ENCODE assay signal across 1 cellular context in genomic region chr11:31509412-31510345, GRCh38.
TF ChIP-seq lines count a peak whose summit lies in the region.

A gene with protein sequence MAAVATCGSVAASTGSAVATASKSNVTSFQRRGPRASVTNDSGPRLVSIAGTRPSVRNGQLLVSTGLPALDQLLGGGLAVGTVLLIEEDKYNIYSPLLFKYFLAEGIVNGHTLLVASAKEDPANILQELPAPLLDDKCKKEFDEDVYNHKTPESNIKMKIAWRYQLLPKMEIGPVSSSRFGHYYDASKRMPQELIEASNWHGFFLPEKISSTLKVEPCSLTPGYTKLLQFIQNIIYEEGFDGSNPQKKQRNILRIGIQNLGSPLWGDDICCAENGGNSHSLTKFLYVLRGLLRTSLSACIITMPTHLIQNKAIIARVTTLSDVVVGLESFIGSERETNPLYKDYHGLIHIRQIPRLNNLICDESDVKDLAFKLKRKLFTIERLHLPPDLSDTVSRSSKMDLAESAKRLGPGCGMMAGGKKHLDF (plus strand): TSS chr11:31509767. CDS start chr11:31509785, 18 bp downstream.
A gene with protein sequence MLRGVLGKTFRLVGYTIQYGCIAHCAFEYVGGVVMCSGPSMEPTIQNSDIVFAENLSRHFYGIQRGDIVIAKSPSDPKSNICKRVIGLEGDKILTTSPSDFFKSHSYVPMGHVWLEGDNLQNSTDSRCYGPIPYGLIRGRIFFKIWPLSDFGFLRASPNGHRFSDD (minus strand): TSS chr11:31509622. CDS start chr11:31463276, 46,346 bp downstream.

TF ChIP-seq in H1, 55 proteins besides CTCF, POLR2A, EP300 and RAD21:
- peak in 1 of 2 experiments; percentile 88; a peak in 2 of 4 replicates for TF ChIP-seq SIN3A (conservative IDR thresholded peaks at IDR 0.05 in 1 of 2, IDR thresholded peaks at IDR 0.05 in 1 of 2; ENCODE audit: low read depth in 1 of 2, low read length in 2 of 2)
- TF ChIP-seq, protein P1, sequence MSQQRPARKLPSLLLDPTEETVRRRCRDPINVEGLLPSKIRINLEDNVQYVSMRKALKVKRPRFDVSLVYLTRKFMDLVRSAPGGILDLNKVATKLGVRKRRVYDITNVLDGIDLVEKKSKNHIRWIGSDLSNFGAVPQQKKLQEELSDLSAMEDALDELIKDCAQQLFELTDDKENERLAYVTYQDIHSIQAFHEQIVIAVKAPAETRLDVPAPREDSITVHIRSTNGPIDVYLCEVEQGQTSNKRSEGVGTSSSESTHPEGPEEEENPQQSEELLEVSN (IDR thresholded peaks at IDR 0.05) = peak; percentile 86
- TF ChIP-seq SP1 (IDR thresholded peaks at IDR 0.05; ENCODE audit: low read depth, low read length) = peak; percentile 97
- TF ChIP-seq SRF (IDR thresholded peaks at IDR 0.05; ENCODE audit: low read depth, low read length) = no peak
- TF ChIP-seq TBP (IDR thresholded peaks at IDR 0.05; ENCODE audit: low read depth, low read length) = peak; percentile 86
- no peak for TF ChIP-seq CHD1 (IDR thresholded peaks at IDR 0.05; ENCODE audit: low read depth, low read length)
- no peak for TF ChIP-seq CBX5 (IDR thresholded peaks at IDR 0.05; ENCODE audit: low read depth, low read length)
- 0 out of 2 replicates have a peak, but pooled peaks have one; percentile 35 for TF ChIP-seq BRCA1 (IDR thresholded peaks at IDR 0.05; ENCODE audit: low read depth, low read length)
- no peak for TF ChIP-seq ZNF274 (IDR thresholded peaks at IDR 0.05; ENCODE audit: borderline replicate concordance, extremely low read depth, low read length)
- peak; percentile 49; the same call in 1 of the 2 replicates for TF ChIP-seq ATF2 (IDR thresholded peaks at IDR 0.05; ENCODE audit: low read length)
- TF ChIP-seq KDM1A (IDR thresholded peaks at IDR 0.05; ENCODE audit: borderline replicate concordance, low read length) = no peak
- no peak for TF ChIP-seq MAFK (IDR thresholded peaks at IDR 0.05; ENCODE audit: low read depth, low read length)
- TF ChIP-seq KDM5A (IDR thresholded peaks at IDR 0.05; ENCODE audit: low read length) = peak; percentile 92
- TF ChIP-seq SAP30 (IDR thresholded peaks at IDR 0.05; ENCODE audit: insufficient read depth, insufficient replicate concordance, low read length) = no peak
- TF ChIP-seq TEAD4 (IDR thresholded peaks at IDR 0.05; ENCODE audit: low read depth, low read length) = peak; percentile 4; the same call in 1 of the 2 replicates
- TF ChIP-seq SIX5 (IDR thresholded peaks at IDR 0.05; ENCODE audit: low read depth, low read length) = no peak
- 0 out of 2 replicates have a peak, but pooled peaks have one; percentile 3 for TF ChIP-seq JUND (IDR thresholded peaks at IDR 0.05; ENCODE audit: low read length)
- TF ChIP-seq TAF7 (optimal IDR thresholded peaks at IDR 0.05; ENCODE audit: borderline replicate concordance, low read depth, low read length) = peak; percentile 77
- peak; percentile 81 for TF ChIP-seq KDM4A (IDR thresholded peaks at IDR 0.05; ENCODE audit: low read depth, low read length, severe bottlenecking)
- TF ChIP-seq SP4 (IDR thresholded peaks at IDR 0.05; ENCODE audit: low read length) = no peak
- no peak for TF ChIP-seq NRF1 (IDR thresholded peaks at IDR 0.05; ENCODE audit: low read depth, low read length)
- TF ChIP-seq CBX8 (IDR thresholded peaks at IDR 0.05; ENCODE audit: borderline replicate concordance, low read depth, low read length) = no peak
- no peak for TF ChIP-seq TCF12 (IDR thresholded peaks at IDR 0.05; ENCODE audit: low read depth, low read length)
- TF ChIP-seq RBBP5 (IDR thresholded peaks at IDR 0.05; ENCODE audit: borderline replicate concordance, low read depth, low read length) = peak; percentile 93
- TF ChIP-seq POLR2AphosphoS5 (IDR thresholded peaks at IDR 0.05; ENCODE audit: low read depth, low read length) = peak; percentile 90
- TF ChIP-seq BACH1 (IDR thresholded peaks at IDR 0.05; ENCODE audit: low read length) = no peak
- peak; percentile 68 for TF ChIP-seq SP2 (IDR thresholded peaks at IDR 0.05; ENCODE audit: low read length)
- no peak for TF ChIP-seq ATF3 (IDR thresholded peaks at IDR 0.05; ENCODE audit: insufficient read depth, low read depth, low read length)
- TF ChIP-seq MAX (IDR thresholded peaks at IDR 0.05) = peak; percentile 93
- TF ChIP-seq, protein P2, sequence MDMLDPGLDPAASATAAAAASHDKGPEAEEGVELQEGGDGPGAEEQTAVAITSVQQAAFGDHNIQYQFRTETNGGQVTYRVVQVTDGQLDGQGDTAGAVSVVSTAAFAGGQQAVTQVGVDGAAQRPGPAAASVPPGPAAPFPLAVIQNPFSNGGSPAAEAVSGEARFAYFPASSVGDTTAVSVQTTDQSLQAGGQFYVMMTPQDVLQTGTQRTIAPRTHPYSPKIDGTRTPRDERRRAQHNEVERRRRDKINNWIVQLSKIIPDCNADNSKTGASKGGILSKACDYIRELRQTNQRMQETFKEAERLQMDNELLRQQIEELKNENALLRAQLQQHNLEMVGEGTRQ (IDR thresholded peaks at IDR 0.05; ENCODE audit: low read length) = no peak
- TF ChIP-seq EGR1 (IDR thresholded peaks at IDR 0.05; ENCODE audit: borderline replicate concordance, low read depth, low read length) = no peak
- peak; percentile 86 for TF ChIP-seq CHD2 (IDR thresholded peaks at IDR 0.05; ENCODE audit: low read length)
- peak; percentile 96 for TF ChIP-seq ASH2L (IDR thresholded peaks at IDR 0.05; ENCODE audit: low read length)
- TF ChIP-seq RFX5 (IDR thresholded peaks at IDR 0.05; ENCODE audit: borderline replicate concordance, low read depth, low read length) = peak; percentile 66; the same call in 1 of the 2 replicates
- no peak for TF ChIP-seq CEBPB (IDR thresholded peaks at IDR 0.05; ENCODE audit: low read depth, low read length)
- no peak for TF ChIP-seq RNF2 (IDR thresholded peaks at IDR 0.05; ENCODE audit: borderline replicate concordance, low read depth, low read length, missing control alignments, poor library complexity, severe bottlenecking)
- TF ChIP-seq CREB1 (IDR thresholded peaks at IDR 0.05) = peak; percentile 88
- no peak for TF ChIP-seq RXRA (IDR thresholded peaks at IDR 0.05; ENCODE audit: insufficient read depth, low read depth, low read length)
- no peak for TF ChIP-seq SUZ12 (IDR thresholded peaks at IDR 0.05; ENCODE audit: low read length)
- TF ChIP-seq NANOG (IDR thresholded peaks at IDR 0.05; ENCODE audit: insufficient read depth, low read depth, low read length, poor library complexity, severe bottlenecking) = no peak
- peak; percentile 92 for TF ChIP-seq TAF1 (IDR thresholded peaks at IDR 0.05; ENCODE audit: low read depth, low read length)
- peak; percentile 97 for TF ChIP-seq YY1 (IDR thresholded peaks at IDR 0.05; ENCODE audit: low read depth, low read length)
- no peak for TF ChIP-seq CHD7 (IDR thresholded peaks at IDR 0.05; ENCODE audit: insufficient replicate concordance, low read length)
- TF ChIP-seq PHF8 (conservative IDR thresholded peaks at IDR 0.05; ENCODE audit: low read depth, low read length) = peak; percentile 78
TF ChIP-seq in H1: peak in this region for 22.
